Comparison of ENCODE assay signal across 18 cellular contexts in the genomic region with DNA sequence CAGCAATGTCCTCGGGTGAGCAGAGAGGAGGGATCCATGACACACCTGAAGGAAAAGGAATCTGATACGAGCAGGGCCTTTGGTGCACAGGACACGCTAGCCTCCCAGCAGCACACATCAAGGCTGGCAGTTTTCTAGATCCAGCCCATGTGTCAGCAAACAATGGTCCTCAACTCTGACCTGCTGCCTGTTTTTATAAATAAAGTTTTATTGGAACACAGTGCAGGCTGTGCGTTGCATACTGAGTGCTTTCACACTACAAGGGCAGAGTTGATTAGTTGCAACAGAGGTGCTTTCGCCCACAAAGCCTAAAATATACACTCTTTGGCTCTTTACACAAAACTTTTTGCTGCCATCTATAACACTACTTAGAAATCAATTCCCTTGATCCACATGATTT.
DNase-seq lines count a peak whose midpoint lies in the region; ATAC-seq, FAIRE-seq and TF ChIP-seq lines count a peak whose summit lies in the region.
"Had no signal": no experiment of that assay in that cellular context is flagged by ENCODE, and none has a peak within 500 bp of the region (broad histone marks: within the 10 kb centered on the region; RNA-seq: fewer than 3 reads in every experiment).

No MANE protein-coding gene starts in this region.

- POLR2A ChIA-PET in HepG2 (lab: Yijun Ruan, JAX): no interaction called here

- no peaks in the 10 kb centered on the region for H4K20me1 ChIP-seq in HepG2 (ENCODE audit: insufficient read depth, low read length)

- no peaks in the 10 kb centered on the region for H3K79me2 ChIP-seq in HepG2 (ENCODE audit: insufficient read depth, low read length)

- peaks cover 32% of the 10 kb centered on the region for H3K36me3 Mint-ChIP-seq in endothelial cell (ENCODE audit: low read depth, unreplicated experiment)
- H3K36me3 Mint-ChIP-seq: CD4-positive, alpha-beta memory T cell had no signal

- H3K27ac Mint-ChIP-seq in endothelial cell (ENCODE audit: unreplicated experiment): peak overlapping the region; percentile 58
- H3K27ac Mint-ChIP-seq: CD4-positive, alpha-beta memory T cell had no signal

- no peak overlapping the region for H2AFZ ChIP-seq in HepG2 (ENCODE audit: low read length)
- H2AFZ ChIP-seq: GM23338 had no signal

- H3K9me3 Mint-ChIP-seq in endothelial cell (ENCODE audit: unreplicated experiment): no peaks in the 10 kb centered on the region
- H3K9me3 Mint-ChIP-seq: CD4-positive, alpha-beta memory T cell; GM23338; H9 had no signal

- no peak for DNase-seq in HepG2 (ENCODE audit: low spot score)
- no peak for DNase-seq in right lobe of liver
- DNase-seq in SK-N-MC (ENCODE audit: low read depth, low spot score): no peak
- DNase-seq in endothelial cell (ENCODE audit: low spot score): no peak
- DNase-seq in mucosa of gallbladder (ENCODE audit: low spot score): no peak
- no peak for DNase-seq in DMS79 (lab: John Stamatoyannopoulos, UW)
- no peak for DNase-seq in NCI-H146 treated with DMSO at 0.1 percent for 48 hours (lab: John Stamatoyannopoulos, UW; ENCODE audit: unreplicated experiment)
- DNase-seq: C1 segment of cervical spinal cord; Calu3; CD4-positive, alpha-beta memory T cell; COR-L47; DMS53; DND-41; H9 had no signal

- H3K9ac ChIP-seq in HepG2 (ENCODE audit: insufficient read depth, low read depth, low read length): no peak overlapping the region
- H3K9ac ChIP-seq in SK-N-MC (ENCODE audit: insufficient read length): no peak overlapping the region

- in situ Hi-C loops in HepG2 (cut with HindIII; ENCODE audit: extremely low pct_ligation_motif_present, low pct_unique_long_range_greater_than_20kb): no loop called here

- no peak for TF ChIP-seq POLR2A in HepG2 (IDR thresholded peaks at IDR 0.05; ENCODE audit: insufficient read depth in 1 of 2, low read depth in 2 of 2, low read length in 2 of 2)
- no peak for TF ChIP-seq POLR2A in right lobe of liver (IDR thresholded peaks at IDR 0.05)

- H3K36me3 ChIP-seq in HepG2 (replicated peaks in 1 of 2; ENCODE audit: control insufficient read depth in 1 of 2, insufficient read depth in 2 of 2, low read length in 2 of 2) (no peaks in the 10 kb centered on the region), right lobe of liver (no peaks in the 10 kb centered on the region), SK-N-MC (ENCODE audit: insufficient read depth, low read length) (peaks cover 66% of the 10 kb centered on the region)

- peak overlapping the region; percentile 2; the same call in 1 of the 2 replicates for H3K4me2 ChIP-seq in HepG2 (ENCODE audit: low read depth, low read length)
- H3K4me2 ChIP-seq: GM23338 had no signal

- no peak for ATAC-seq in HepG2
- ATAC-seq in right lobe of liver: no peak
- ATAC-seq: GM23338, HCT116 had no signal

- H3K27me3 ChIP-seq in HepG2 (ENCODE audit: control insufficient read depth in 1 of 2, insufficient read depth in 2 of 2, low read length in 2 of 2): no peaks in the 10 kb centered on the region
- no peaks in the 10 kb centered on the region for H3K27me3 ChIP-seq in right lobe of liver

- H3K4me1 Mint-ChIP-seq in endothelial cell (ENCODE audit: unreplicated experiment): no peaks in the 10 kb centered on the region

- TF ChIP-seq RAD21 in HepG2 (CRISPR knock-in tag; IDR thresholded peaks at IDR 0.05): no peak

- H3K9me3 ChIP-seq in HepG2 (ENCODE audit: low read length): no peaks in the 10 kb centered on the region
- H3K9me3 ChIP-seq in right lobe of liver: no peaks in the 10 kb centered on the region
- no peaks in the 10 kb centered on the region for H3K9me3 ChIP-seq in SK-N-MC (ENCODE audit: low read depth, low read length)

- intact Hi-C loops in HepG2 (cut with micrococcal nuclease; ENCODE audit: unreplicated experiment): no loop called here
- intact Hi-C loops in right lobe of liver (cut with DNase I): no loop called here

- peaks cover 3% of the 10 kb centered on the region for H3K27me3 Mint-ChIP-seq in endothelial cell (ENCODE audit: unreplicated experiment)

- BruUV-seq in HepG2 (replicated peaks; lab: Mats Ljungman, UMichigan): no TSS peak

- H3K4me3 Mint-ChIP-seq in endothelial cell (ENCODE audit: unreplicated experiment): no peak overlapping the region
- H3K4me3 Mint-ChIP-seq: CD4-positive, alpha-beta memory T cell; GM23338; H9 had no signal

- WGBS in HepG2 (ENCODE audit: low lambda C conversion rate): 59% methylated on average over 5 of the region's 5 CpGs
- WGBS in right lobe of liver (ENCODE audit: insufficient coverage, low coverage, low lambda C conversion rate, missing lambda C conversion rate): 56% methylated on average over 5 of the region's 5 CpGs

- TF ChIP-seq CTCF in HepG2 (CRISPR knock-in tag; IDR thresholded peaks at IDR 0.05) (no peak), right lobe of liver (IDR thresholded peaks at IDR 0.05) (no peak), endothelial cell (IDR thresholded peaks at IDR 0.05; ENCODE audit: unreplicated experiment) (no peak)

- CTCF ChIA-PET in HepG2 (lab: Yijun Ruan, JAX; ENCODE audit: low intra/inter-chr PET ratio, low total read pairs): interaction anchor here (3.7 kb wide), 1 partner anchor 401 kb away, joined by 37 read pairs; no protein-coding TSS in a partner anchor

- no peak overlapping the region for H3K4me3 ChIP-seq in HepG2 (replicated peaks in 1 of 3; ENCODE audit: insufficient read depth in 1 of 3, low read depth in 2 of 3, low read length in 3 of 3)
- H3K4me3 ChIP-seq in right lobe of liver: no peak overlapping the region
- no peak overlapping the region for H3K4me3 ChIP-seq in SK-N-MC
- H3K4me3 ChIP-seq: GM23338 had no signal

- no peak for FAIRE-seq in HepG2 (lab: Jason Lieb, UNC)
- FAIRE-seq: G401.6, GM19239 had no signal

- H3K27ac ChIP-seq in HepG2 (ENCODE audit: extremely low read length, insufficient read depth, low read length): no peak overlapping the region
- H3K27ac ChIP-seq in right lobe of liver: no peak overlapping the region
- H3K27ac ChIP-seq in SK-N-MC: peak overlapping the region; percentile 97

- H3K4me1 ChIP-seq in HepG2 (ENCODE audit: insufficient read depth, low read length): peaks cover 16% of the 10 kb centered on the region
- H3K4me1 ChIP-seq in right lobe of liver: no peaks in the 10 kb centered on the region

- TF ChIP-seq EP300 in HepG2 (IDR thresholded peaks at IDR 0.05; ENCODE audit: low read depth in 2 of 2, low read length in 2 of 2) (no peak), HepG2 (CRISPR knock-in tag; IDR thresholded peaks at IDR 0.05; ENCODE audit: borderline replicate concordance) (no peak)

TF ChIP-seq in HepG2, 621 proteins besides CTCF, POLR2A, EP300 and RAD21:
- TF ChIP-seq, protein P1, sequence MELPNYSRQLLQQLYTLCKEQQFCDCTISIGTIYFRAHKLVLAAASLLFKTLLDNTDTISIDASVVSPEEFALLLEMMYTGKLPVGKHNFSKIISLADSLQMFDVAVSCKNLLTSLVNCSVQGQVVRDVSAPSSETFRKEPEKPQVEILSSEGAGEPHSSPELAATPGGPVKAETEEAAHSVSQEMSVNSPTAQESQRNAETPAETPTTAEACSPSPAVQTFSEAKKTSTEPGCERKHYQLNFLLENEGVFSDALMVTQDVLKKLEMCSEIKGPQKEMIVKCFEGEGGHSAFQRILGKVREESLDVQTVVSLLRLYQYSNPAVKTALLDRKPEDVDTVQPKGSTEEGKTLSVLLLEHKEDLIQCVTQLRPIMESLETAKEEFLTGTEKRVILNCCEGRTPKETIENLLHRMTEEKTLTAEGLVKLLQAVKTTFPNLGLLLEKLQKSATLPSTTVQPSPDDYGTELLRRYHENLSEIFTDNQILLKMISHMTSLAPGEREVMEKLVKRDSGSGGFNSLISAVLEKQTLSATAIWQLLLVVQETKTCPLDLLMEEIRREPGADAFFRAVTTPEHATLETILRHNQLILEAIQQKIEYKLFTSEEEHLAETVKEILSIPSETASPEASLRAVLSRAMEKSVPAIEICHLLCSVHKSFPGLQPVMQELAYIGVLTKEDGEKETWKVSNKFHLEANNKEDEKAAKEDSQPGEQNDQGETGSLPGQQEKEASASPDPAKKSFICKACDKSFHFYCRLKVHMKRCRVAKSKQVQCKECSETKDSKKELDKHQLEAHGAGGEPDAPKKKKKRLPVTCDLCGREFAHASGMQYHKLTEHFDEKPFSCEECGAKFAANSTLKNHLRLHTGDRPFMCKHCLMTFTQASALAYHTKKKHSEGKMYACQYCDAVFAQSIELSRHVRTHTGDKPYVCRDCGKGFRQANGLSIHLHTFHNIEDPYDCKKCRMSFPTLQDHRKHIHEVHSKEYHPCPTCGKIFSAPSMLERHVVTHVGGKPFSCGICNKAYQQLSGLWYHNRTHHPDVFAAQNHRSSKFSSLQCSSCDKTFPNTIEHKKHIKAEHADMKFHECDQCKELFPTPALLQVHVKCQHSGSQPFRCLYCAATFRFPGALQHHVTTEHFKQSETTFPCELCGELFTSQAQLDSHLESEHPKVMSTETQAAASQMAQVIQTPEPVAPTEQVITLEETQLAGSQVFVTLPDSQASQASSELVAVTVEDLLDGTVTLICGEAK (IDR thresholded peaks at IDR 0.05): peak; percentile 80
- TF ChIP-seq, protein P1 (CRISPR knock-in tag; IDR thresholded peaks at IDR 0.05): peak; percentile 99
- TF ChIP-seq ZNF629 (CRISPR knock-in tag; conservative IDR thresholded peaks at IDR 0.05): no peak
TF ChIP-seq in HepG2: peak in this region for 1.
